ENCODE assay signal across 26 cellular contexts in genomic region chr4:61180405-61180804, GRCh38. TPM values are rescaled to one million over a fixed set of nuclear protein-coding genes. Genes with fewer than 3 reads are reported as not detected.
"Had no signal": no experiment of that assay in that cellular context is flagged by ENCODE, and none has a peak within 500 bp of the region (broad histone marks: within the 10 kb centered on the region; RNA-seq: fewer than 3 reads in every experiment).

No MANE protein-coding gene starts in this region.

- H3K4me3 ChIP-seq: heart right ventricle, hepatocyte, left ventricle myocardium inferior, lung, ovary, right atrium auricular region, right lobe of liver, smooth muscle cell, tibial nerve, uterus had no signal

- H3K36me3 ChIP-seq: heart right ventricle, left ventricle myocardium inferior, ovary, right atrium auricular region, right lobe of liver, tibial nerve, uterus had no signal

- H2AFZ ChIP-seq: hepatocyte had no signal

- H3K4me1 Mint-ChIP-seq: immature natural killer cell; naive thymus-derived CD8-positive, alpha-beta T cell; nephron; stimulated activated memory B cell treated with anti-CD40 and anti-IgM and Interleukin-4, amounts not matched to agents 10 μg/mL and 1 μg/mL and 100 μg/mL, for 72 hours; stimulated activated naive CD8-positive, alpha-beta T cell treated with anti-CD3 and anti-CD28 coated beads, Interleukin-15, amount 100 ng/mL, for 72 hours had no signal

- ATAC-seq: heart right ventricle; left colon; naive thymus-derived CD8-positive, alpha-beta T cell; right lobe of liver; stimulated activated memory B cell treated with anti-CD40 and anti-IgM and Interleukin-4, amounts not matched to agents 10 μg/mL and 1 μg/mL and 100 μg/mL, for 72 hours; stimulated activated naive CD8-positive, alpha-beta T cell treated with anti-CD3 and anti-CD28 coated beads, Interleukin-15, amount 100 ng/mL, for 72 hours had no signal

- H3K36me3 Mint-ChIP-seq: immature natural killer cell; stimulated activated memory B cell treated with anti-CD40 and anti-IgM and Interleukin-4, amounts not matched to agents 10 μg/mL and 1 μg/mL and 100 μg/mL, for 72 hours; type B pancreatic cell had no signal

- DNase-seq: heart right ventricle; immature natural killer cell; kidney; left colon; left ventricle myocardium inferior; naive thymus-derived CD8-positive, alpha-beta T cell; ovary; right lobe of liver; stimulated activated CD4-positive, alpha-beta T cell treated with anti-CD3 and anti-CD28 coated beads, Interleukin-1b, Interleukin-23, amount 100 ng/mL, for 48 hours; stimulated activated CD4-positive, alpha-beta T cell treated with anti-CD3 and anti-CD28 coated beads, Interleukin-2, amount 100 ng/mL, for 48 hours; stimulated activated CD4-positive, alpha-beta T cell treated with anti-CD3 and anti-CD28 coated beads, Interleukin-4, amount 100 ng/mL, for 4 hours; stimulated activated CD8-positive, alpha-beta memory T cell treated with anti-CD3 and anti-CD28 coated beads, Interleukin-4, amount 100 ng/mL, for 48 hours; stimulated activated naive CD4-positive, alpha-beta T cell treated with Interleukin-2 at 50 U/mL for 16 hours; stimulated activated naive CD8-positive, alpha-beta T cell treated with anti-CD3 and anti-CD28 coated beads, Interleukin-15, amount 100 ng/mL, for 72 hours; substantia nigra; uterus had no signal

- H3K27me3 Mint-ChIP-seq: naive thymus-derived CD8-positive, alpha-beta T cell; stimulated activated memory B cell treated with anti-CD40 and anti-IgM and Interleukin-4, amounts not matched to agents 10 μg/mL and 1 μg/mL and 100 μg/mL, for 72 hours; stimulated activated naive CD8-positive, alpha-beta T cell treated with anti-CD3 and anti-CD28 coated beads, Interleukin-15, amount 100 ng/mL, for 72 hours had no signal

- H3K27ac ChIP-seq: heart right ventricle, hepatocyte, left ventricle myocardium inferior, ovary, right atrium auricular region, right lobe of liver, tibial nerve, uterus had no signal

- H3K27me3 ChIP-seq: heart right ventricle, hepatocyte, ovary, right atrium auricular region, right lobe of liver, tibial nerve, uterus had no signal

- H3K27ac Mint-ChIP-seq: immature natural killer cell; naive thymus-derived CD8-positive, alpha-beta T cell; nephron; progenitor cell of endocrine pancreas; stimulated activated memory B cell treated with anti-CD40 and anti-IgM and Interleukin-4, amounts not matched to agents 10 μg/mL and 1 μg/mL and 100 μg/mL, for 72 hours; stimulated activated naive CD8-positive, alpha-beta T cell treated with anti-CD3 and anti-CD28 coated beads, Interleukin-15, amount 100 ng/mL, for 72 hours; type B pancreatic cell had no signal

- H3K4me1 ChIP-seq: heart right ventricle, left ventricle myocardium inferior, right atrium auricular region, right lobe of liver, tibial nerve, uterus had no signal

- H3K9me3 ChIP-seq: ovary, right lobe of liver, uterus had no signal

- H3K4me2 ChIP-seq: hepatocyte, smooth muscle cell had no signal

- H3K79me2 ChIP-seq: hepatocyte had no signal

- H3K4me3 Mint-ChIP-seq: immature natural killer cell; naive thymus-derived CD8-positive, alpha-beta T cell; nephron; stimulated activated memory B cell treated with anti-CD40 and anti-IgM and Interleukin-4, amounts not matched to agents 10 μg/mL and 1 μg/mL and 100 μg/mL, for 72 hours; stimulated activated naive CD8-positive, alpha-beta T cell treated with anti-CD3 and anti-CD28 coated beads, Interleukin-15, amount 100 ng/mL, for 72 hours; type B pancreatic cell had no signal

RNA-seq across cellular contexts. Expression of gene ADGRL3, which starts 19.7 kb away (rescaled TPM):
- total RNA-seq: naive thymus-derived CD8-positive, alpha-beta T cell; pulmonary artery endothelial cell had no signal
- polyA plus RNA-seq: immature natural killer cell; naive thymus-derived CD8-positive, alpha-beta T cell had no signal
